In the genomic region with DNA sequence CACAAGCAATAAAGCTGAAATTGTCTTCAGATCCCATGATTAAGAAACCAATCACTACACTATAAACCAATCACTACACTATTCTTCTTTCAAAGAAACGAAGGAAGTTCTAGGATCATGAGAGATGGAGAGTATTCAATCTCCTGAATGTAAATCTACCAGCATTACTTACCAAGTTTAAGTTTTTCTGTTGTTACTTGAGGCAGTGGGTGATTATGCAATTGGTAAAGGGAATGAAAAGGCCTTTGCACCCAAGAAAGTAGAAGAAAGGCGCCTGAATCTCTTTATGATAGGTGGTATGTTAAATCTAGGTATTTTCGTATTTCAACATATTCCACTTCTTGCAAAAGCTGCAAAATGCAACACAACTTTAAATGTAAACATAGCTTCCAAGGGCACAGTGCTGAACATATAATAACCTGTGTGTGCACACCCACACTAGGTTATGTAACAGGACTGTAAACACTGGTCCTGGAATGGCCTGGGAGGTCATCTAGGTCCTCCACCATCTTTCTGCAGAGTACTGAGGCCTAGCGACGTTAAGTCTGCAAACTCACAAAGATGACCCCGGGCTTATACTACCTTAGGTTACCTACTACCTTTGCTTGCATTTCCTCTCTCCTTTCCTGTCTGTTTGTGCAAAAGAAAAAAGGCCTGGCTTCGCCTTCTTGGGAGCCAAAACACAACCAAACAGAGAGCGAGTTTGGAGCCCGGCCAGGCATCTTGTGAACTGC, we compare ENCODE assay signal across 2 cellular contexts.
TF ChIP-seq lines count a peak whose summit lies in the region.

No MANE protein-coding gene starts in this region.

TF ChIP-seq in A549, 52 proteins besides CTCF, POLR2A, EP300 and RAD21 (continued from another document):
- 0 out of 4 replicates have a peak, but pooled peaks of 1 of the 2 experiments have one; percentile 1 for TF ChIP-seq CEBPB (IDR thresholded peaks at IDR 0.05)
- TF ChIP-seq EHMT2 (IDR thresholded peaks at IDR 0.05; ENCODE audit: low read depth): no peak
- TF ChIP-seq TP53 (CRISPR knock-in tag; IDR thresholded peaks at IDR 0.05): no peak
- no peak for TF ChIP-seq HOXA7 (CRISPR knock-in tag; IDR thresholded peaks at IDR 0.05)
- no peak for TF ChIP-seq HOXB13 (CRISPR knock-in tag; IDR thresholded peaks at IDR 0.05; ENCODE audit: low read depth)
- TF ChIP-seq RARB (CRISPR knock-in tag; IDR thresholded peaks at IDR 0.05): no peak

TF ChIP-seq in HepG2, 621 proteins besides CTCF, POLR2A, EP300 and RAD21 (continued from another document and continues in another):
- TF ChIP-seq ATF6 (CRISPR knock-in tag; conservative IDR thresholded peaks at IDR 0.05): no peak
- TF ChIP-seq FOSL1 (CRISPR knock-in tag; IDR thresholded peaks at IDR 0.05; ENCODE audit: borderline replicate concordance): no peak
- TF ChIP-seq ZNF790 (CRISPR knock-in tag; IDR thresholded peaks at IDR 0.05; ENCODE audit: borderline replicate concordance): 0 out of 2 replicates have a peak, but pooled peaks have one; percentile 57
- TF ChIP-seq NFYC (CRISPR knock-in tag; IDR thresholded peaks at IDR 0.05): peak; percentile 35; the same call in 1 of the 2 replicates
- TF ChIP-seq HCFC1 (IDR thresholded peaks at IDR 0.05; ENCODE audit: low read depth, low read length): no peak
- TF ChIP-seq GZF1 (CRISPR knock-in tag; IDR thresholded peaks at IDR 0.05): no peak
- no peak for TF ChIP-seq ZNF3 (CRISPR knock-in tag; IDR thresholded peaks at IDR 0.05)
- TF ChIP-seq HNF1A (IDR thresholded peaks at IDR 0.05; ENCODE audit: low read depth): no peak
- 0 out of 2 replicates have a peak, but pooled peaks have one; percentile 42 for TF ChIP-seq HNF1A (CRISPR knock-in tag; IDR thresholded peaks at IDR 0.05; ENCODE audit: borderline replicate concordance)
- TF ChIP-seq, protein P1, sequence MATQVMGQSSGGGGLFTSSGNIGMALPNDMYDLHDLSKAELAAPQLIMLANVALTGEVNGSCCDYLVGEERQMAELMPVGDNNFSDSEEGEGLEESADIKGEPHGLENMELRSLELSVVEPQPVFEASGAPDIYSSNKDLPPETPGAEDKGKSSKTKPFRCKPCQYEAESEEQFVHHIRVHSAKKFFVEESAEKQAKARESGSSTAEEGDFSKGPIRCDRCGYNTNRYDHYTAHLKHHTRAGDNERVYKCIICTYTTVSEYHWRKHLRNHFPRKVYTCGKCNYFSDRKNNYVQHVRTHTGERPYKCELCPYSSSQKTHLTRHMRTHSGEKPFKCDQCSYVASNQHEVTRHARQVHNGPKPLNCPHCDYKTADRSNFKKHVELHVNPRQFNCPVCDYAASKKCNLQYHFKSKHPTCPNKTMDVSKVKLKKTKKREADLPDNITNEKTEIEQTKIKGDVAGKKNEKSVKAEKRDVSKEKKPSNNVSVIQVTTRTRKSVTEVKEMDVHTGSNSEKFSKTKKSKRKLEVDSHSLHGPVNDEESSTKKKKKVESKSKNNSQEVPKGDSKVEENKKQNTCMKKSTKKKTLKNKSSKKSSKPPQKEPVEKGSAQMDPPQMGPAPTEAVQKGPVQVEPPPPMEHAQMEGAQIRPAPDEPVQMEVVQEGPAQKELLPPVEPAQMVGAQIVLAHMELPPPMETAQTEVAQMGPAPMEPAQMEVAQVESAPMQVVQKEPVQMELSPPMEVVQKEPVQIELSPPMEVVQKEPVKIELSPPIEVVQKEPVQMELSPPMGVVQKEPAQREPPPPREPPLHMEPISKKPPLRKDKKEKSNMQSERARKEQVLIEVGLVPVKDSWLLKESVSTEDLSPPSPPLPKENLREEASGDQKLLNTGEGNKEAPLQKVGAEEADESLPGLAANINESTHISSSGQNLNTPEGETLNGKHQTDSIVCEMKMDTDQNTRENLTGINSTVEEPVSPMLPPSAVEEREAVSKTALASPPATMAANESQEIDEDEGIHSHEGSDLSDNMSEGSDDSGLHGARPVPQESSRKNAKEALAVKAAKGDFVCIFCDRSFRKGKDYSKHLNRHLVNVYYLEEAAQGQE (IDR thresholded peaks at IDR 0.05; ENCODE audit: borderline replicate concordance in 1 of 2, low read depth in 1 of 2, low read length in 2 of 2): 0 out of 4 replicates have a peak, but pooled peaks of 1 of the 2 experiments have one; percentile 43
- TF ChIP-seq, protein P2, sequence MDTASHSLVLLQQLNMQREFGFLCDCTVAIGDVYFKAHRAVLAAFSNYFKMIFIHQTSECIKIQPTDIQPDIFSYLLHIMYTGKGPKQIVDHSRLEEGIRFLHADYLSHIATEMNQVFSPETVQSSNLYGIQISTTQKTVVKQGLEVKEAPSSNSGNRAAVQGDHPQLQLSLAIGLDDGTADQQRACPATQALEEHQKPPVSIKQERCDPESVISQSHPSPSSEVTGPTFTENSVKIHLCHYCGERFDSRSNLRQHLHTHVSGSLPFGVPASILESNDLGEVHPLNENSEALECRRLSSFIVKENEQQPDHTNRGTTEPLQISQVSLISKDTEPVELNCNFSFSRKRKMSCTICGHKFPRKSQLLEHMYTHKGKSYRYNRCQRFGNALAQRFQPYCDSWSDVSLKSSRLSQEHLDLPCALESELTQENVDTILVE (CRISPR knock-in tag; IDR thresholded peaks at IDR 0.05): peak; percentile 72; the same call in 1 of the 2 replicates
- TF ChIP-seq MTF2 (CRISPR knock-in tag; IDR thresholded peaks at IDR 0.05; ENCODE audit: borderline replicate concordance): no peak
- TF ChIP-seq ZNF205 (CRISPR knock-in tag; IDR thresholded peaks at IDR 0.05): no peak
- TF ChIP-seq RORA (CRISPR knock-in tag; IDR thresholded peaks at IDR 0.05): 0 out of 2 replicates have a peak, but pooled peaks have one; percentile 29
- TF ChIP-seq ZSCAN29 (CRISPR knock-in tag; conservative IDR thresholded peaks at IDR 0.05): no peak
- TF ChIP-seq RBFOX2 (IDR thresholded peaks at IDR 0.05; ENCODE audit: low read depth, low read length): no peak
- TF ChIP-seq ZNF264 (CRISPR knock-in tag; IDR thresholded peaks at IDR 0.05): peak; percentile 33; the same call in 1 of the 2 replicates
- TF ChIP-seq ZNF775 (CRISPR knock-in tag; IDR thresholded peaks at IDR 0.05; ENCODE audit: borderline replicate concordance): no peak
- TF ChIP-seq ZNF766 (CRISPR knock-in tag; IDR thresholded peaks at IDR 0.05; ENCODE audit: borderline replicate concordance): no peak
- TF ChIP-seq ZNF335 (CRISPR knock-in tag; IDR thresholded peaks at IDR 0.05): no peak
- TF ChIP-seq PRMT3 (CRISPR knock-in tag; IDR thresholded peaks at IDR 0.05; ENCODE audit: borderline replicate concordance, low read depth): no peak
- peak; percentile 71; the same call in 1 of the 2 replicates for TF ChIP-seq NR2C2 (CRISPR knock-in tag; IDR thresholded peaks at IDR 0.05; ENCODE audit: borderline replicate concordance)
- no peak for TF ChIP-seq BRCA1 (CRISPR knock-in tag; IDR thresholded peaks at IDR 0.05)
- TF ChIP-seq NCOA5 (CRISPR knock-in tag; IDR thresholded peaks at IDR 0.05): no peak
- no peak for TF ChIP-seq MAFK (conservative IDR thresholded peaks at IDR 0.05 in 1 of 2, IDR thresholded peaks at IDR 0.05 in 1 of 2; ENCODE audit: low read length in 2 of 2)
- TF ChIP-seq, protein P3, sequence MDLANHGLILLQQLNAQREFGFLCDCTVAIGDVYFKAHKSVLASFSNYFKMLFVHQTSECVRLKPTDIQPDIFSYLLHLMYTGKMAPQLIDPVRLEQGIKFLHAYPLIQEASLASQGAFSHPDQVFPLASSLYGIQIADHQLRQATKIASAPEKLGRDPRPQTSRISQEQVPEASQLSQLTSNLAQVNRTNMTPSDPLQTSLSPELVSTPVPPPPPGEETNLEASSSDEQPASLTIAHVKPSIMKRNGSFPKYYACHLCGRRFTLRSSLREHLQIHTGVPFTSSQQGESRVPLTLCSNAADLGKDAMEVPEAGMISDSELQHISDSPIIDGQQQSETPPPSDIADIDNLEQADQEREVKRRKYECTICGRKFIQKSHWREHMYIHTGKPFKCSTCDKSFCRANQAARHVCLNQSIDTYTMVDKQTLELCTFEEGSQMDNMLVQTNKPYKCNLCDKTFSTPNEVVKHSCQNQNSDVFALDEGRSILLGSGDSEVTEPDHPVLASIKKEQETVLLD (CRISPR knock-in tag; IDR thresholded peaks at IDR 0.05; ENCODE audit: low read depth): 0 out of 2 replicates have a peak, but pooled peaks have one; percentile 53
- no peak for TF ChIP-seq ZBTB37 (CRISPR knock-in tag; IDR thresholded peaks at IDR 0.05)
- TF ChIP-seq, protein P4, sequence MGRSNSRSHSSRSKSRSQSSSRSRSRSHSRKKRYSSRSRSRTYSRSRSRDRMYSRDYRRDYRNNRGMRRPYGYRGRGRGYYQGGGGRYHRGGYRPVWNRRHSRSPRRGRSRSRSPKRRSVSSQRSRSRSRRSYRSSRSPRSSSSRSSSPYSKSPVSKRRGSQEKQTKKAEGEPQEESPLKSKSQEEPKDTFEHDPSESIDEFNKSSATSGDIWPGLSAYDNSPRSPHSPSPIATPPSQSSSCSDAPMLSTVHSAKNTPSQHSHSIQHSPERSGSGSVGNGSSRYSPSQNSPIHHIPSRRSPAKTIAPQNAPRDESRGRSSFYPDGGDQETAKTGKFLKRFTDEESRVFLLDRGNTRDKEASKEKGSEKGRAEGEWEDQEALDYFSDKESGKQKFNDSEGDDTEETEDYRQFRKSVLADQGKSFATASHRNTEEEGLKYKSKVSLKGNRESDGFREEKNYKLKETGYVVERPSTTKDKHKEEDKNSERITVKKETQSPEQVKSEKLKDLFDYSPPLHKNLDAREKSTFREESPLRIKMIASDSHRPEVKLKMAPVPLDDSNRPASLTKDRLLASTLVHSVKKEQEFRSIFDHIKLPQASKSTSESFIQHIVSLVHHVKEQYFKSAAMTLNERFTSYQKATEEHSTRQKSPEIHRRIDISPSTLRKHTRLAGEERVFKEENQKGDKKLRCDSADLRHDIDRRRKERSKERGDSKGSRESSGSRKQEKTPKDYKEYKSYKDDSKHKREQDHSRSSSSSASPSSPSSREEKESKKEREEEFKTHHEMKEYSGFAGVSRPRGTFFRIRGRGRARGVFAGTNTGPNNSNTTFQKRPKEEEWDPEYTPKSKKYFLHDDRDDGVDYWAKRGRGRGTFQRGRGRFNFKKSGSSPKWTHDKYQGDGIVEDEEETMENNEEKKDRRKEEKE (IDR thresholded peaks at IDR 0.05): no peak
- no peak for TF ChIP-seq TFDP1 (CRISPR knock-in tag; IDR thresholded peaks at IDR 0.05; ENCODE audit: borderline replicate concordance)
- TF ChIP-seq ZNF101 (CRISPR knock-in tag; IDR thresholded peaks at IDR 0.05; ENCODE audit: borderline replicate concordance, low read depth): no peak
- no peak for TF ChIP-seq TAF15 (IDR thresholded peaks at IDR 0.05; ENCODE audit: low read depth, low read length, poor library complexity, severe bottlenecking)
- TF ChIP-seq ZNF556 (CRISPR knock-in tag; IDR thresholded peaks at IDR 0.05; ENCODE audit: borderline replicate concordance): peak; percentile 65; the same call in 1 of the 2 replicates
- TF ChIP-seq NR2F2 (IDR thresholded peaks at IDR 0.05; ENCODE audit: borderline replicate concordance, low read depth): peak; percentile 63; the same call in 1 of the 2 replicates
- no peak for TF ChIP-seq ZNF577 (CRISPR knock-in tag; IDR thresholded peaks at IDR 0.05; ENCODE audit: borderline replicate concordance, low read depth)
- TF ChIP-seq ZNF546 (CRISPR knock-in tag; conservative IDR thresholded peaks at IDR 0.05): no peak
